1 cellular context compared by ENCODE assay signal in genomic region chr1:46556822-46557221, GRCh38.
TF ChIP-seq lines count a peak whose summit lies in the region.

No MANE protein-coding gene starts in this region.

TF ChIP-seq in K562, 482 proteins besides CTCF, POLR2A, EP300 and RAD21:
- TF ChIP-seq ATF1 (CRISPR knock-in tag; IDR thresholded peaks at IDR 0.05): no peak
- TF ChIP-seq ATF1 (tag; IDR thresholded peaks at IDR 0.05): no peak
- 0 out of 2 replicates have a peak, but pooled peaks have one; percentile 40 for TF ChIP-seq POLR2AphosphoS2 (IDR thresholded peaks at IDR 0.05; ENCODE audit: low read length)
- peak; percentile 24; the same call in 1 of the 2 replicates for TF ChIP-seq USF2 (CRISPR knock-in tag; IDR thresholded peaks at IDR 0.05)
- TF ChIP-seq YY1 (IDR thresholded peaks at IDR 0.05; ENCODE audit: borderline replicate concordance in 1 of 3, control insufficient read depth in 1 of 3, extremely low read depth in 1 of 3, insufficient read depth in 3 of 3, insufficient read length in 1 of 3, insufficient replicate concordance in 2 of 3, low read depth in 1 of 3, low read length in 2 of 3): no peak
- TF ChIP-seq ZC3H8 (IDR thresholded peaks at IDR 0.05): no peak
- TF ChIP-seq BHLHE40 (IDR thresholded peaks at IDR 0.05; ENCODE audit: low read length): peak; percentile 62
- no peak for TF ChIP-seq ZNF212 (CRISPR knock-in tag; IDR thresholded peaks at IDR 0.05)
- no peak for TF ChIP-seq ARHGAP35 (IDR thresholded peaks at IDR 0.05; ENCODE audit: partially characterized antibody)
TF ChIP-seq in K562: peak in this region for 3.
